ENCODE assay signal across 8 cellular contexts in genomic region chr11:110297082-110297725, GRCh38. TPM values are rescaled to one million over a fixed set of nuclear protein-coding genes. Genes with fewer than 3 reads are reported as not detected.
DNase-seq lines count a peak whose midpoint lies in the region; ATAC-seq and TF ChIP-seq lines count a peak whose summit lies in the region.

No MANE protein-coding gene starts in this region.

- no peak for ATAC-seq in naive thymus-derived CD8-positive, alpha-beta T cell
- no peak for ATAC-seq in HG02840 (IDR thresholded peaks at IDR 0.05; ENCODE audit: low FRiP score, unreplicated experiment)

- H3K27ac ChIP-seq in coronary artery: peak overlapping the region; percentile 97 to 99

- DNase-seq in CD14-positive monocyte (ENCODE audit: low spot score) (no peak), M059J (ENCODE audit: low read depth) (peak; percentile 60), coronary artery (ENCODE audit: low spot score) (no peak), D341Med (ENCODE audit: low spot score) (no peak), retina (no peak), COR-L47 (lab: John Stamatoyannopoulos, UW) (no peak)
- DNase-seq in naive thymus-derived CD8-positive, alpha-beta T cell: peak in 2 of 10 donors; percentile 2 to 9

- peak overlapping the region; percentile 98 for H3K4me3 ChIP-seq in coronary artery

- peak overlapping the region; percentile 75 to 79 for H3K4me3 Mint-ChIP-seq in CD14-positive monocyte
- peak overlapping the region; percentile 56 to 86 (median 79) for H3K4me3 Mint-ChIP-seq in naive thymus-derived CD8-positive, alpha-beta T cell

- no peaks in the 10 kb centered on the region for H3K9me3 Mint-ChIP-seq in CD14-positive monocyte
- H3K9me3 Mint-ChIP-seq in naive thymus-derived CD8-positive, alpha-beta T cell: peaks cover 0 to 8% (median 0%) of the 10 kb centered on the region in 9 donors

- TF ChIP-seq CTCF in CD14-positive monocyte (IDR thresholded peaks at IDR 0.05) (no peak), coronary artery (IDR thresholded peaks at IDR 0.05) (no peak)

- intact Hi-C loops in CD14-positive monocyte (cut with micrococcal nuclease): loop anchor here (5.0 to 10.0 kb wide), 3 partner anchors 75 to 352 kb away; no protein-coding TSS in a partner anchor

- POLR2A ChIA-PET in naive thymus-derived CD8-positive, alpha-beta T cell (lab: Charles Lee): interaction anchor here (1.4 to 2.1 kb wide), 2 partner anchors 14 to 132 kb away, joined by 3 to 6 read pairs; no protein-coding TSS in a partner anchor

- peak overlapping the region in 4 of 7 donors; percentile 24 to 77 (median 40) for H3K27ac Mint-ChIP-seq in CD14-positive monocyte
- H3K27ac Mint-ChIP-seq in naive thymus-derived CD8-positive, alpha-beta T cell: peak overlapping the region in 7 of 10 donors; percentile 9 to 80 (median 44)

- H3K27me3 Mint-ChIP-seq in CD14-positive monocyte (ENCODE audit: low read depth in 3 of 3): peaks cover 1 to 5% (median 3%) of the 10 kb centered on the region in 3 donors
- no peaks in the 10 kb centered on the region for H3K27me3 Mint-ChIP-seq in naive thymus-derived CD8-positive, alpha-beta T cell

- H3K36me3 Mint-ChIP-seq in CD14-positive monocyte: peaks cover 0 to 1% of the 10 kb centered on the region in 2 donors
- H3K36me3 Mint-ChIP-seq in naive thymus-derived CD8-positive, alpha-beta T cell: no peaks in the 10 kb centered on the region

- peaks cover 31% of the 10 kb centered on the region for H3K4me1 Mint-ChIP-seq in CD14-positive monocyte
- peaks cover 2 to 34% (median 19%) of the 10 kb centered on the region in 4 donors for H3K4me1 Mint-ChIP-seq in naive thymus-derived CD8-positive, alpha-beta T cell

RNA-seq across cellular contexts. Expression of gene RDX, which starts 0.8 kb away (rescaled TPM):
- 10 to 100 TPM; 20.9 to 22.0 TPM for polyA plus RNA-seq in CD14-positive monocyte
- 101 and 104 TPM in 2 replicates for total RNA-seq in M059J (2014; rRNA removed; shearing (Covaris generic))
- 10 to 100 TPM; 11.7 to 14.1 TPM for total RNA-seq in naive thymus-derived CD8-positive, alpha-beta T cell
- polyA plus RNA-seq in naive thymus-derived CD8-positive, alpha-beta T cell: 10 to 100 TPM in 1 of 3 donors, 1 to 10 TPM in 2; 1.8 to 10.8 (median 5.4) TPM
